ENCODE assay signal across 10 cellular contexts in the genomic region with DNA sequence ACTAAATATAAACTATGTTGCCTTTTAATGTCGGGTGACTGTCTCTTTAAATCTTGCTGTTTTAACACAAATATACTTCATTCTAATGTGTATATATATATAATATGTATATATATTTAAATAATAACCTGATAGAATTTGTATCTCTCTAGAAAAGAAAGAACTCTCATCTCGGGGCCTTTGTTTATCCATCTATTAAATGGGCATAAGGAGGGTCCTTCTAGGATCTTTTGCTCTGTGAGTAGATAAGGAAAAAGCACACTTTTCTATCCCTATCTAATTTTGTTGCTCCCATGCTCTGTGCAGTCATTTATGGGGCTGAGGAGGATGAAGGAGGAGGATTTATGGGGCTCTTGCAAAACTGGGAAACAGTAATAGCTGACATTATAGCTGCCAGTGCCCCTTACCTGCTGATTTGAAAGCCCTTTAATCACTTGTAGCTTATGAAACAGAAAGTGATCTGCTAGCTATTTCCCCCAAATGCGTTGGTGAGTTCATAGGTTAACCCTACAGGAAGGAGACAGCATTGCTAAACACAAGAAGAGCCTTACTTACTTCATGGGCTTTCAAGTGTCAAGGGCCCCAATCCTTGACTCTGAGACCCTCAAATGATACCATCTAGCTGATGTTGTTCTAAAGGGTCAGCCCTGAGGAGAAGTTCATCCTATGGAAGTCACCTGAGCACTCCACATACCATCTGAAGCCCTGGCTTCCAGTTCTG. TPM values are rescaled to one million over a fixed set of nuclear protein-coding genes. Genes with fewer than 3 reads are reported as not detected.
DNase-seq lines count a peak whose midpoint lies in the region; ATAC-seq and TF ChIP-seq lines count a peak whose summit lies in the region.
"Had no signal": no experiment of that assay in that cellular context is flagged by ENCODE, and none has a peak within 500 bp of the region (broad histone marks: within the 10 kb centered on the region; RNA-seq: fewer than 3 reads in every experiment).

No MANE protein-coding gene starts in this region.

- intact Hi-C loops in left lung (cut with DNase I) = no loop called here

- H3K9me3 ChIP-seq in left lung = no peaks in the 10 kb centered on the region

- TF ChIP-seq CTCF in choroid plexus epithelial cell (conservative IDR thresholded peaks at IDR 0.05; ENCODE audit: low read depth, low read length) (no peak), left lung (IDR thresholded peaks at IDR 0.05) (no peak)

- H3K27ac ChIP-seq in left lung = no peak overlapping the region

- DNase-seq in choroid plexus epithelial cell (ENCODE audit: low read depth) = peak; percentile 13
- no peak for DNase-seq in left lung
- no peak for DNase-seq in activated effector memory CD4-positive, alpha-beta T cell treated with anti-CD3 and anti-CD28 coated beads, Interleukin-2, amount 50 U/mL, for 16 hours
- DNase-seq in NCI-H146 (lab: John Stamatoyannopoulos, UW) = no peak
- no peak for DNase-seq in NCI-H82 treated with DMSO at 0.1 percent for 48 hours (lab: John Stamatoyannopoulos, UW; ENCODE audit: unreplicated experiment)
- DNase-seq: natural killer cell, NCI-H526 had no signal

- H3K4me3 ChIP-seq in choroid plexus epithelial cell (ENCODE audit: low read depth, low read length) = no peak overlapping the region
- H3K4me3 ChIP-seq in left lung = no peak overlapping the region

- no peaks in the 10 kb centered on the region for H3K4me1 ChIP-seq in left lung

- H3K36me3 ChIP-seq in left lung = no peaks in the 10 kb centered on the region

- H3K27me3 ChIP-seq in left lung = no peaks in the 10 kb centered on the region

- peak; percentile 78 for ATAC-seq in GM18519 (IDR thresholded peaks at IDR 0.05; ENCODE audit: low FRiP score, unreplicated experiment)
- ATAC-seq in GM21528 (IDR thresholded peaks at IDR 0.05; ENCODE audit: low FRiP score, unreplicated experiment) = peak; percentile 83
- peak; percentile 87 for ATAC-seq in HG03460 (IDR thresholded peaks at IDR 0.05; ENCODE audit: unreplicated experiment)
- ATAC-seq in left lung = no peak

RNA-seq across cellular contexts. Expression of gene PPARGC1B, which starts 5.8 kb away (rescaled TPM):
- 1 to 10 TPM; 3.6 to 7.3 TPM for total RNA-seq in left lung
